In genomic region chr11:74462009-74462408, GRCh38 we compare ENCODE assay signal across 10 cellular contexts. TPM values are rescaled to one million over a fixed set of nuclear protein-coding genes. Genes with fewer than 3 reads are reported as not detected.
A peak's percentile ranks its signal among the peaks of the same experiment; 100 is the strongest.
DNase-seq lines count a peak whose midpoint lies in the region; ATAC-seq, FAIRE-seq and TF ChIP-seq lines count a peak whose summit lies in the region.
"Had no signal": no experiment of that assay in that cellular context is flagged by ENCODE, and none has a peak within 500 bp of the region (broad histone marks: within the 10 kb centered on the region; RNA-seq: fewer than 3 reads in every experiment).

No MANE protein-coding gene starts in this region.

- no peak for TF ChIP-seq RAD21 in H1 (IDR thresholded peaks at IDR 0.05 in 1 of 2, conservative IDR thresholded peaks at IDR 0.05 in 1 of 2; ENCODE audit: low read depth in 2 of 2, low read length in 2 of 2)

- H3K27me3 ChIP-seq in H1 (replicated peaks in 1 of 4; ENCODE audit: control insufficient read depth in 3 of 4, extremely low read depth in 1 of 4, insufficient read depth in 3 of 4, low read length in 3 of 4) (peaks cover 0 to 4% (median 0%) of the 10 kb centered on the region in 4 experiments; a peak in 3 of 7 replicates), lower lobe of right lung (ENCODE audit: low read depth) (no peaks in the 10 kb centered on the region)

- H2AFZ ChIP-seq in H1 (ENCODE audit: low read length) (peak overlapping the region; percentile 67), OCI-LY7 (ENCODE audit: low read length) (no peak overlapping the region)

- H2BK20ac ChIP-seq in H1 (ENCODE audit: low read length): no peak overlapping the region

- no peak for TF ChIP-seq CTCF in H1 (IDR thresholded peaks at IDR 0.05; ENCODE audit: control extremely low read depth in 1 of 3, insufficient read depth in 1 of 3, low read depth in 1 of 3, low read length in 3 of 3)
- no peak for TF ChIP-seq CTCF in lower lobe of right lung (IDR thresholded peaks at IDR 0.05)
- no peak for TF ChIP-seq CTCF in GM10266 (IDR thresholded peaks at IDR 0.05; ENCODE audit: control insufficient read depth, insufficient read depth, low read depth, missing control alignments)
- no peak for TF ChIP-seq CTCF in OCI-LY7 (conservative IDR thresholded peaks at IDR 0.05; ENCODE audit: low read length)

- no peak overlapping the region for H4K5ac ChIP-seq in H1 (ENCODE audit: insufficient read length, low read depth, low read length)

- CTCF ChIA-PET in H1 (lab: Charles Lee; ENCODE audit: partially characterized antibody) (interaction anchor here (0.6 to 5.3 kb wide), 6 partner anchors 9 to 110 kb away, joined by 3 to 42 read pairs (median 6); partner anchors contain the start of gene PGM2L1), OCI-LY7 (lab: Charles Lee; ENCODE audit: unreplicated experiment) (interaction anchor here (0.7 kb wide), 1 partner anchor 13 kb away, joined by 3 read pairs; no protein-coding TSS in a partner anchor)

- H3K4ac ChIP-seq in H1 (replicated peaks; ENCODE audit: insufficient read length, low read depth, low read length): no peak overlapping the region

- no peaks in the 10 kb centered on the region; the same call in 1 of the 2 replicates for H3K23me2 ChIP-seq in H1 (ENCODE audit: low read depth, low read length)

- FAIRE-seq in H1 (lab: Jason Lieb, UNC): no peak

- H2BK15ac ChIP-seq in H1 (ENCODE audit: low read length): no peak overlapping the region

- no peak overlapping the region for H3K18ac ChIP-seq in H1 (ENCODE audit: extremely low read depth, low read length)

- no peak overlapping the region for H3K56ac ChIP-seq in H1 (replicated peaks; ENCODE audit: insufficient read length, low read depth, low read length)

- H3K23ac ChIP-seq in H1 (ENCODE audit: insufficient read length): no peak overlapping the region

- peak overlapping the region; percentile 10; the same call in 1 of the 2 replicates for H3K27ac ChIP-seq in H1 (ENCODE audit: low read depth, low read length)
- H3K27ac ChIP-seq in lower lobe of right lung: peak overlapping the region; percentile 86
- peak overlapping the region; percentile 51 for H3K27ac ChIP-seq in substantia nigra (ENCODE audit: low read depth, low read length, poor library complexity, severe bottlenecking)
- no peak overlapping the region for H3K27ac ChIP-seq in OCI-LY7 (ENCODE audit: low read depth, low read length, poor library complexity, severe bottlenecking)

- DNase-seq in Kasumi-1 (lab: John Stamatoyannopoulos, UW) (peak; percentile 18 to 36), H1 (ENCODE audit: low read depth in 1 of 2, low spot score in 2 of 2) (no peak), lower lobe of right lung (peak; percentile 93), substantia nigra (lab: John Stamatoyannopoulos, UW) (peak in 29 of 49 donors; percentile 7 to 70 (median 29)), GM10266 (ENCODE audit: extremely low spot score) (no peak), OCI-LY7 (ENCODE audit: low spot score) (no peak), DMS79 (lab: John Stamatoyannopoulos, UW) (no peak)
- DNase-seq: cortex of kidney, NCI-H1436 had no signal

- H3K79me2 ChIP-seq in H1 (ENCODE audit: control insufficient read depth in 1 of 2, insufficient read depth in 2 of 2, low read length in 2 of 2) (no peaks in the 10 kb centered on the region), OCI-LY7 (ENCODE audit: insufficient read depth, low read depth, low read length) (no peaks in the 10 kb centered on the region)

- H3K4me2 ChIP-seq in H1 (ENCODE audit: insufficient read depth in 1 of 2, low read depth in 2 of 2, low read length in 2 of 2) (no peak overlapping the region; a peak in 1 of 4 replicates), OCI-LY7 (ENCODE audit: low read length) (no peak overlapping the region)

- peaks cover 0 to 8% (median 4%) of the 10 kb centered on the region in 4 experiments; a peak in 5 of 7 replicates for H3K4me1 ChIP-seq in H1 (replicated peaks in 1 of 4; ENCODE audit: control insufficient read depth in 3 of 4, insufficient read depth in 4 of 4, low read length in 3 of 4)
- H3K4me1 ChIP-seq in lower lobe of right lung: peaks cover 50% of the 10 kb centered on the region
- H3K4me1 ChIP-seq in OCI-LY7 (ENCODE audit: insufficient read depth, low read length, poor library complexity, severe bottlenecking): peaks cover 3% of the 10 kb centered on the region

- POLR2A ChIA-PET in H1 (lab: Charles Lee; ENCODE audit: partially characterized antibody) (interaction anchor here (1.3 kb wide), 1 partner anchor 31 kb away, joined by 5 read pairs; the partner anchor contains the start of gene LIPT2), OCI-LY7 (lab: Charles Lee) (interaction anchor here (0.5 to 0.6 kb wide), 2 partner anchors 37 to 155 kb away, joined by 3 to 8 read pairs; no protein-coding TSS in a partner anchor)

- H3K9me3 ChIP-seq in H1 (ENCODE audit: insufficient read depth in 2 of 2, low read depth in 1 of 2, low read length in 1 of 2) (no peaks in the 10 kb centered on the region), lower lobe of right lung (no peaks in the 10 kb centered on the region), OCI-LY7 (ENCODE audit: low read length) (no peaks in the 10 kb centered on the region)

- no peak for TF ChIP-seq POLR2A in H1 (IDR thresholded peaks at IDR 0.05; ENCODE audit: control extremely low read depth in 1 of 2, low read depth in 2 of 2, low read length in 2 of 2)

- H2BK12ac ChIP-seq in H1 (ENCODE audit: low read depth, low read length): no peak overlapping the region

- H3K9me2 ChIP-seq in OCI-LY7 (ENCODE audit: insufficient read depth, low read length): no peaks in the 10 kb centered on the region

- no peak overlapping the region for H4K8ac ChIP-seq in H1 (ENCODE audit: extremely low read depth, insufficient read depth, low read length)

- H2AK5ac ChIP-seq in H1 (ENCODE audit: low read depth, low read length): no peak overlapping the region

- H3K4me3 ChIP-seq in H1 (ENCODE audit: extremely low read depth in 1 of 4, insufficient read depth in 2 of 4, low read depth in 3 of 4, low read length in 4 of 4) (no peak overlapping the region), lower lobe of right lung (peak overlapping the region; percentile 51), OCI-LY7 (ENCODE audit: low read depth, low read length, poor library complexity, severe bottlenecking) (no peak overlapping the region)

- no peak overlapping the region for H2BK5ac ChIP-seq in H1 (ENCODE audit: low read depth, low read length)

- peak; percentile 92 to 94 for ATAC-seq in lower lobe of right lung
- no peak for ATAC-seq in GM18909 (IDR thresholded peaks at IDR 0.05; ENCODE audit: poor library complexity, unreplicated experiment)

- no TSS peak for BruUV-seq in OCI-LY7 (replicated peaks; lab: Mats Ljungman, UMichigan)

- no peak overlapping the region for H2BK120ac ChIP-seq in H1 (replicated peaks; ENCODE audit: low read depth, low read length)

- H3K9ac ChIP-seq in H1 (replicated peaks in 1 of 4; ENCODE audit: extremely low read depth in 1 of 4, low read depth in 3 of 4, low read length in 3 of 4): no peak overlapping the region

- H4K20me1 ChIP-seq in H1 (replicated peaks in 1 of 2; ENCODE audit: control insufficient read depth in 1 of 2, insufficient read depth in 2 of 2, low read length in 2 of 2): no peaks in the 10 kb centered on the region
- H4K20me1 ChIP-seq in OCI-LY7 (ENCODE audit: insufficient read depth, low read length): no peaks in the 10 kb centered on the region

- H3K36me3 ChIP-seq in H1 (ENCODE audit: control insufficient read depth in 2 of 4, insufficient read depth in 4 of 4, low read length in 3 of 4) (no peaks in the 10 kb centered on the region), lower lobe of right lung (peaks cover 7% of the 10 kb centered on the region), OCI-LY7 (ENCODE audit: insufficient read depth, low read length) (no peaks in the 10 kb centered on the region)

- no peak for TF ChIP-seq EP300 in H1 (IDR thresholded peaks at IDR 0.05; ENCODE audit: borderline replicate concordance in 1 of 2, low read depth in 2 of 2, low read length in 2 of 2)

- no peak overlapping the region for H4K91ac ChIP-seq in H1 (replicated peaks; ENCODE audit: insufficient read length, low read length)

- no peak overlapping the region for H3K14ac ChIP-seq in H1 (ENCODE audit: insufficient read length)

- WGBS in H1 (ENCODE audit: extremely low coverage in 1 of 2, insufficient coverage in 1 of 2, insufficient read length in 1 of 2, insufficient replicate concordance in 2 of 2, low coverage in 1 of 2, low lambda C conversion rate in 2 of 2, missing lambda C conversion rate in 1 of 2), 2 experiments: 83% methylated on average over 2 of the region's 2 CpGs; no CpG with 5 or more reads in 1 of the 2 experiments

- intact Hi-C loops in lower lobe of right lung (cut with DNase I): no loop called here
- intact Hi-C loops in OCI-LY7 (cut with micrococcal nuclease; ENCODE audit: unreplicated experiment): loop anchor here (5.0 kb wide), 1 partner anchor 95 kb away; no protein-coding TSS in a partner anchor

- H3K79me1 ChIP-seq in H1 (ENCODE audit: low read depth, low read length): no peaks in the 10 kb centered on the region

RNA-seq across cellular contexts. Expression of gene KCNE3, which starts 5.3 kb away (rescaled TPM):
- total RNA-seq in H1 (2021; fragmentation: NEBNext Ultra II Directional; extraction: Animal tissue kit (Norgen Biotek cat#: 25700)): 2.8 and 3.5 TPM in 2 replicates
- polyA plus RNA-seq in H1 (2011; rRNA removed): 1.9 and 4.1 TPM in 2 replicates
- polyA plus RNA-seq in H1 (2011; cell fraction: cytosol; rRNA removed): 4.1 TPM
- 4.5 TPM for polyA plus RNA-seq in H1 (2011; cell fraction: nucleus; rRNA removed)
- polyA plus RNA-seq in H1 (2012, experiment 1 of 2): 1.8 to 3.9 TPM (median 2.4 TPM) in 4 replicates
- 2.3 TPM for polyA plus RNA-seq in H1 (2012, experiment 2 of 2)
- polyA plus RNA-seq in H1 (2013, experiment 1 of 2): 2.9 TPM
- 2.7 TPM for polyA plus RNA-seq in H1 (2013, experiment 2 of 2)
- polyA minus RNA-seq in H1 (2011; rRNA and poly(A)+ RNA removed): 2.9 and 4.5 TPM in 2 replicates
- 3.2 TPM for polyA minus RNA-seq in H1 (2011; cell fraction: cytosol; rRNA and poly(A)+ RNA removed)
- polyA minus RNA-seq in H1 (2011; cell fraction: nucleus; rRNA and poly(A)+ RNA removed): 1.1 TPM
- total RNA-seq in lower lobe of right lung (34.9 TPM), OCI-LY7 (2022) (not detected in 2 replicates)
- not detected in 2 replicates for total RNA-seq in OCI-LY7 (2014; rRNA removed; shearing (Covaris generic))

RNA-seq across cellular contexts. Expression of gene LIPT2, which starts 31.5 kb away (rescaled TPM):
- total RNA-seq in H1 (2021; fragmentation: NEBNext Ultra II Directional; extraction: Animal tissue kit (Norgen Biotek cat#: 25700)): 6.4 and 7.7 TPM in 2 replicates
- 16.4 and 16.7 TPM in 2 replicates for polyA plus RNA-seq in H1 (2011; rRNA removed)
- 15.4 TPM for polyA plus RNA-seq in H1 (2011; cell fraction: cytosol; rRNA removed)
- 11.5 TPM for polyA plus RNA-seq in H1 (2011; cell fraction: nucleus; rRNA removed)
- polyA plus RNA-seq in H1 (2012, experiment 1 of 2): 4.9 to 6.9 TPM (median 5.9 TPM) in 4 replicates
- 7.6 TPM for polyA plus RNA-seq in H1 (2012, experiment 2 of 2)
- 7.0 TPM for polyA plus RNA-seq in H1 (2013, experiment 1 of 2)
- 7.0 TPM for polyA plus RNA-seq in H1 (2013, experiment 2 of 2)
- 10.8 and 17.9 TPM in 2 replicates for polyA minus RNA-seq in H1 (2011; rRNA and poly(A)+ RNA removed)
- 9.2 TPM for polyA minus RNA-seq in H1 (2011; cell fraction: cytosol; rRNA and poly(A)+ RNA removed)
- polyA minus RNA-seq in H1 (2011; cell fraction: nucleus; rRNA and poly(A)+ RNA removed): 14.3 TPM
- total RNA-seq in lower lobe of right lung: 2.7 TPM
- 11.8 and 14.3 TPM in 2 replicates for total RNA-seq in OCI-LY7 (2014; rRNA removed; shearing (Covaris generic))
- 10.9 TPM in 2 replicates for total RNA-seq in OCI-LY7 (2022)

Comparison
In these comparisons a context has a peak if more than half of its experiments do, and no peak if none do; other contexts are left out.
1. DNase-seq: peak in Kasumi-1 (2 of 2), lower lobe of right lung (single experiment) and substantia nigra (29 of 49); none in H1 (0 of 2), GM10266 (single experiment), OCI-LY7 (single experiment) and DMS79 (single experiment).